3 cellular contexts compared by ENCODE assay signal in the genomic region with DNA sequence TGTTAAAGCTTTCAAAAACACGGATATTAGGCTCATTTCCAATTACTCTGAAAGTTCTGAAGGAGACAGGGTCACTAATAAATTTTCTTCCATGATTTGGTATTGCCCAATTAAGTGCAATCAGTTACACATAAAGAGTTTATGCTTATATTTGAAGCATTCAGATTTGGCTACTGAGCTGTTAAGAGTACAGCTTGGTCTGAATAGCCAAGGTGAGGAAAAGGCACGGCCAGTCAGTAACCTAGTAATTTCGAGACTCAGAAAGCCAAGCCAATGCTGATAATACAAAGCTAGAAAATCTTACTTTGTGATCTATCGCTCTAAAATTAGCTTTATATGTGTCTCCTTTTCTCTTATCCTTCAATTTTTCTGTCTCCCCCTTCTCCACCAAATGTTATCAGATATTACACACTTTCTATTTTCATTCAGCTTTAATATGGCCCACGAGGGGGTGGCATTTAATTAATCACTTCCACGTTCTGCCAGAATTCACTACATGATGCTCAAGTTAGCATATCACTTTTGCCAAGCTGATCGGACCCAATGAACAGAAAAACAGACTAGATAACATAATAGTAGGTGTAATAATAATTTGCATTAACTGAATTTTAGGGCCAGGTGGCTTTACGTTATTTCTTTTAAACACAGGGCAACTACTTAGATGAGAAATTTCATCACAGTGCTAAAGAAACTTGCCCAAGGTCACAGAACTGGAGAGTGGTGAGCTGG.
TF ChIP-seq lines count a peak whose summit lies in the region.

No MANE protein-coding gene starts in this region.

TF ChIP-seq in IMR-90, 13 proteins besides CTCF, POLR2A, EP300 and RAD21:
- TF ChIP-seq RFX5 (IDR thresholded peaks at IDR 0.05; ENCODE audit: low read depth, low read length) (no peak), CEBPB (IDR thresholded peaks at IDR 0.05; ENCODE audit: low read depth, low read length) (0 out of 2 replicates have a peak, but pooled peaks have one; percentile 32)

TF ChIP-seq in endothelial cell of umbilical vein, 7 proteins besides CTCF, POLR2A, EP300 and RAD21:
- TF ChIP-seq, protein P1, sequence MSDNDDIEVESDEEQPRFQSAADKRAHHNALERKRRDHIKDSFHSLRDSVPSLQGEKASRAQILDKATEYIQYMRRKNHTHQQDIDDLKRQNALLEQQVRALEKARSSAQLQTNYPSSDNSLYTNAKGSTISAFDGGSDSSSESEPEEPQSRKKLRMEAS (IDR thresholded peaks at IDR 0.05; ENCODE audit: insufficient read depth, insufficient read length), result no peak
- TF ChIP-seq POLR2AphosphoS5 (IDR thresholded peaks at IDR 0.05; ENCODE audit: insufficient read depth, low read depth, low read length), result no peak
- TF ChIP-seq MYC (IDR thresholded peaks at IDR 0.05; ENCODE audit: low read depth, low read length), result no peak
- no peak for TF ChIP-seq GATA2 (IDR thresholded peaks at IDR 0.05; ENCODE audit: insufficient read depth, insufficient read length, low read depth, low read length)
- TF ChIP-seq JUN (IDR thresholded peaks at IDR 0.05; ENCODE audit: borderline replicate concordance, insufficient read depth, insufficient read length, low read depth), result no peak
- no peak for TF ChIP-seq FOS (IDR thresholded peaks at IDR 0.05; ENCODE audit: borderline replicate concordance, insufficient read depth, low read length)
- no peak for TF ChIP-seq EZH2 (IDR thresholded peaks at IDR 0.05; ENCODE audit: borderline replicate concordance, low read depth, low read length, severe bottlenecking)

TF ChIP-seq in GM23338, 12 proteins besides CTCF, POLR2A, EP300 and RAD21:
- no peak for TF ChIP-seq POLR2AphosphoS5 (IDR thresholded peaks at IDR 0.05; ENCODE audit: low read depth)
- TF ChIP-seq, protein P2, sequence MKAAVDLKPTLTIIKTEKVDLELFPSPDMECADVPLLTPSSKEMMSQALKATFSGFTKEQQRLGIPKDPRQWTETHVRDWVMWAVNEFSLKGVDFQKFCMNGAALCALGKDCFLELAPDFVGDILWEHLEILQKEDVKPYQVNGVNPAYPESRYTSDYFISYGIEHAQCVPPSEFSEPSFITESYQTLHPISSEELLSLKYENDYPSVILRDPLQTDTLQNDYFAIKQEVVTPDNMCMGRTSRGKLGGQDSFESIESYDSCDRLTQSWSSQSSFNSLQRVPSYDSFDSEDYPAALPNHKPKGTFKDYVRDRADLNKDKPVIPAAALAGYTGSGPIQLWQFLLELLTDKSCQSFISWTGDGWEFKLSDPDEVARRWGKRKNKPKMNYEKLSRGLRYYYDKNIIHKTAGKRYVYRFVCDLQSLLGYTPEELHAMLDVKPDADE (IDR thresholded peaks at IDR 0.05), result no peak
- TF ChIP-seq ZNF331 (CRISPR knock-in tag; IDR thresholded peaks at IDR 0.05; ENCODE audit: low read depth), result no peak
- TF ChIP-seq, protein P3, sequence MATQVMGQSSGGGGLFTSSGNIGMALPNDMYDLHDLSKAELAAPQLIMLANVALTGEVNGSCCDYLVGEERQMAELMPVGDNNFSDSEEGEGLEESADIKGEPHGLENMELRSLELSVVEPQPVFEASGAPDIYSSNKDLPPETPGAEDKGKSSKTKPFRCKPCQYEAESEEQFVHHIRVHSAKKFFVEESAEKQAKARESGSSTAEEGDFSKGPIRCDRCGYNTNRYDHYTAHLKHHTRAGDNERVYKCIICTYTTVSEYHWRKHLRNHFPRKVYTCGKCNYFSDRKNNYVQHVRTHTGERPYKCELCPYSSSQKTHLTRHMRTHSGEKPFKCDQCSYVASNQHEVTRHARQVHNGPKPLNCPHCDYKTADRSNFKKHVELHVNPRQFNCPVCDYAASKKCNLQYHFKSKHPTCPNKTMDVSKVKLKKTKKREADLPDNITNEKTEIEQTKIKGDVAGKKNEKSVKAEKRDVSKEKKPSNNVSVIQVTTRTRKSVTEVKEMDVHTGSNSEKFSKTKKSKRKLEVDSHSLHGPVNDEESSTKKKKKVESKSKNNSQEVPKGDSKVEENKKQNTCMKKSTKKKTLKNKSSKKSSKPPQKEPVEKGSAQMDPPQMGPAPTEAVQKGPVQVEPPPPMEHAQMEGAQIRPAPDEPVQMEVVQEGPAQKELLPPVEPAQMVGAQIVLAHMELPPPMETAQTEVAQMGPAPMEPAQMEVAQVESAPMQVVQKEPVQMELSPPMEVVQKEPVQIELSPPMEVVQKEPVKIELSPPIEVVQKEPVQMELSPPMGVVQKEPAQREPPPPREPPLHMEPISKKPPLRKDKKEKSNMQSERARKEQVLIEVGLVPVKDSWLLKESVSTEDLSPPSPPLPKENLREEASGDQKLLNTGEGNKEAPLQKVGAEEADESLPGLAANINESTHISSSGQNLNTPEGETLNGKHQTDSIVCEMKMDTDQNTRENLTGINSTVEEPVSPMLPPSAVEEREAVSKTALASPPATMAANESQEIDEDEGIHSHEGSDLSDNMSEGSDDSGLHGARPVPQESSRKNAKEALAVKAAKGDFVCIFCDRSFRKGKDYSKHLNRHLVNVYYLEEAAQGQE (IDR thresholded peaks at IDR 0.05; ENCODE audit: unreplicated experiment), result no peak
- no peak for TF ChIP-seq JUNB (IDR thresholded peaks at IDR 0.05; ENCODE audit: unreplicated experiment)
- no peak for TF ChIP-seq NANOG (IDR thresholded peaks at IDR 0.05; ENCODE audit: borderline replicate concordance)
- TF ChIP-seq, protein P4, sequence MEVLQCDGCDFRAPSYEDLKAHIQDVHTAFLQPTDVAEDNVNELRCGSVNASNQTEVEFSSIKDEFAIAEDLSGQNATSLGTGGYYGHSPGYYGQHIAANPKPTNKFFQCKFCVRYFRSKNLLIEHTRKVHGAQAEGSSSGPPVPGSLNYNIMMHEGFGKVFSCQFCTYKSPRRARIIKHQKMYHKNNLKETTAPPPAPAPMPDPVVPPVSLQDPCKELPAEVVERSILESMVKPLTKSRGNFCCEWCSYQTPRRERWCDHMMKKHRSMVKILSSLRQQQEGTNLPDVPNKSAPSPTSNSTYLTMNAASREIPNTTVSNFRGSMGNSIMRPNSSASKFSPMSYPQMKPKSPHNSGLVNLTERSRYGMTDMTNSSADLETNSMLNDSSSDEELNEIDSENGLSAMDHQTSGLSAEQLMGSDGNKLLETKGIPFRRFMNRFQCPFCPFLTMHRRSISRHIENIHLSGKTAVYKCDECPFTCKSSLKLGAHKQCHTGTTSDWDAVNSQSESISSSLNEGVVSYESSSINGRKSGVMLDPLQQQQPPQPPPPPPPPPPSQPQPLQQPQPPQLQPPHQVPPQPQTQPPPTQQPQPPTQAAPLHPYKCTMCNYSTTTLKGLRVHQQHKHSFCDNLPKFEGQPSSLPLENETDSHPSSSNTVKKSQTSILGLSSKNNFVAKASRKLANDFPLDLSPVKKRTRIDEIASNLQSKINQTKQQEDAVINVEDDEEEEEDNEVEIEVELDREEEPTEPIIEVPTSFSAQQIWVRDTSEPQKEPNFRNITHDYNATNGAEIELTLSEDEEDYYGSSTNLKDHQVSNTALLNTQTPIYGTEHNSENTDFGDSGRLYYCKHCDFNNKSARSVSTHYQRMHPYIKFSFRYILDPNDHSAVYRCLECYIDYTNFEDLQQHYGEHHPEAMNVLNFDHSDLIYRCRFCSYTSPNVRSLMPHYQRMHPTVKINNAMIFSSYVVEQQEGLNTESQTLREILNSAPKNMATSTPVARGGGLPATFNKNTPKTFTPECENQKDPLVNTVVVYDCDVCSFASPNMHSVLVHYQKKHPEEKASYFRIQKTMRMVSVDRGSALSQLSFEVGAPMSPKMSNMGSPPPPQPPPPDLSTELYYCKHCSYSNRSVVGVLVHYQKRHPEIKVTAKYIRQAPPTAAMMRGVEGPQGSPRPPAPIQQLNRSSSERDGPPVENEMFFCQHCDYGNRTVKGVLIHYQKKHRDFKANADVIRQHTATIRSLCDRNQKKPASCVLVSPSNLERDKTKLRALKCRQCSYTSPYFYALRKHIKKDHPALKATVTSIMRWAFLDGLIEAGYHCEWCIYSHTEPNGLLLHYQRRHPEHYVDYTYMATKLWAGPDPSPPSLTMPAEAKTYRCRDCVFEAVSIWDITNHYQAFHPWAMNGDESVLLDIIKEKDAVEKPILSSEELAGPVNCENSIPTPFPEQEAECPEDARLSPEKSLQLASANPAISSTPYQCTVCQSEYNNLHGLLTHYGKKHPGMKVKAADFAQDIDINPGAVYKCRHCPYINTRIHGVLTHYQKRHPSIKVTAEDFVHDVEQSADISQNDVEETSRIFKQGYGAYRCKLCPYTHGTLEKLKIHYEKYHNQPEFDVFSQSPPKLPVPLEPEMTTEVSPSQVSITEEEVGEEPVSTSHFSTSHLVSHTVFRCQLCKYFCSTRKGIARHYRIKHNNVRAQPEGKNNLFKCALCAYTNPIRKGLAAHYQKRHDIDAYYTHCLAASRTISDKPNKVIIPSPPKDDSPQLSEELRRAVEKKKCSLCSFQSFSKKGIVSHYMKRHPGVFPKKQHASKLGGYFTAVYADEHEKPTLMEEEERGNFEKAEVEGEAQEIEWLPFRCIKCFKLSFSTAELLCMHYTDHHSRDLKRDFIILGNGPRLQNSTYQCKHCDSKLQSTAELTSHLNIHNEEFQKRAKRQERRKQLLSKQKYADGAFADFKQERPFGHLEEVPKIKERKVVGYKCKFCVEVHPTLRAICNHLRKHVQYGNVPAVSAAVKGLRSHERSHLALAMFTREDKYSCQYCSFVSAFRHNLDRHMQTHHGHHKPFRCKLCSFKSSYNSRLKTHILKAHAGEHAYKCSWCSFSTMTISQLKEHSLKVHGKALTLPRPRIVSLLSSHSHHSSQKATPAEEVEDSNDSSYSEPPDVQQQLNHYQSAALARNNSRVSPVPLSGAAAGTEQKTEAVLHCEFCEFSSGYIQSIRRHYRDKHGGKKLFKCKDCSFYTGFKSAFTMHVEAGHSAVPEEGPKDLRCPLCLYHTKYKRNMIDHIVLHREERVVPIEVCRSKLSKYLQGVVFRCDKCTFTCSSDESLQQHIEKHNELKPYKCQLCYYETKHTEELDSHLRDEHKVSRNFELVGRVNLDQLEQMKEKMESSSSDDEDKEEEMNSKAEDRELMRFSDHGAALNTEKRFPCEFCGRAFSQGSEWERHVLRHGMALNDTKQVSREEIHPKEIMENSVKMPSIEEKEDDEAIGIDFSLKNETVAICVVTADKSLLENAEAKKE (CRISPR knock-in tag; IDR thresholded peaks at IDR 0.05), result no peak
- no peak for TF ChIP-seq STAT1 (IDR thresholded peaks at IDR 0.05; ENCODE audit: unreplicated experiment)
- no peak for TF ChIP-seq EZH2phosphoT487 (IDR thresholded peaks at IDR 0.05; ENCODE audit: unreplicated experiment)
- no peak for TF ChIP-seq ZNF114 (CRISPR knock-in tag; IDR thresholded peaks at IDR 0.05)
- no peak for TF ChIP-seq EZH2 (IDR thresholded peaks at IDR 0.05; ENCODE audit: low read depth, unreplicated experiment)
- TF ChIP-seq CREB1 (CRISPR knock-in tag; IDR thresholded peaks at IDR 0.05; ENCODE audit: low read depth), result no peak
